ENCODE assay signal across 8 cellular contexts in the genomic region with DNA sequence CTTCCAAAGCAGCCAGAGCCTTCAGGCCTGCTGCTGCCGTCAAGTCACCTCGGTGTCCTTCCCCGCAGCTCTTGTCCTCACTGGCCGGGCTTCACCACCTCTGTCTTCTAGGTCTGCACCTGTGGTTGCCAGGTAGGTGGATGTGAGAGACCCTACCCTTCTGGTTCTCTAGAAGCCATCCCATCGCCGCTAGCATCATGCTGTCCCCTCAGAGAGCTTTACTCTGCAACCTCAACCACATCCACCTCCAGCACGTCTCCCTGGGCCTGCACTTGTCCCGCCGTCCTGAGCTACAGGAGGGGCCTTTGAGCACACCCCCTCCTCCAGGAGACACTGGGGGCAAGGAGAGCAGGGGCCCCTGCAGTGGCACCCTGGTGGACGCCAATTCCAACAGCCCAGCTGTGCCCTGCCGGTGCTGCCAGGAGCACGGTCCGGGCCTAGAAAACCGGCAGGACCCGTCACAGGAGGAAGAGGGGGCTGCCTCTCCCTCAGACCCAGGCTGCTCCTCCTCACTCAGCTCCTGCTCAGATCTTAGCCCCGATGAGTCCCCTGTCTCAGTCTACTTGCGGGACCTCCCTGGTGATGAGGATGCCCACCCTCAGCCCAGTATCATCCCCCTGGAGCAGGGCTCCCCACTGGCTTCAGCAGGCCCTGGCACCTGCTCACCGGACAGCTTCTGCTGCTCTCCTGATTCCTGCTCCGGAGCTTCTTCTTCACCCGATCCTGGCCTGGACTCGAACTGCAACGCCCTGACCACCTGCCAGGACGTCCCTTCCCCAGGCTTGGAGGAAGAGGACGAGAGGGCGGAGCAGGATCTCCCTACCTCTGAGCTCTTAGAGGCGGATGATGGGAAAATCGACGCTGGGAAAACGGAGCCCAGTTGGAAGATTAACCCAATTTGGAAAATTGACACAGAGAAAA. TPM values are rescaled to one million over a fixed set of nuclear protein-coding genes. Genes with fewer than 3 reads are reported as not detected.
A peak's percentile ranks its signal among the peaks of the same experiment; 100 is the strongest.
DNase-seq lines count a peak whose midpoint lies in the region; ATAC-seq and TF ChIP-seq lines count a peak whose summit lies in the region.

No MANE protein-coding gene starts in this region.

- peaks cover 29% of the 10 kb centered on the region for H3K4me1 Mint-ChIP-seq in T-helper 17 cell

- ATAC-seq in T-helper 17 cell (no peak), gastrocnemius medialis (no peak), GM18867 (IDR thresholded peaks at IDR 0.05; ENCODE audit: unreplicated experiment) (no peak)

- H3K36me3 ChIP-seq in GM06990 (ENCODE audit: control insufficient read depth, insufficient read depth, low read length) (peaks cover 13% of the 10 kb centered on the region), gastrocnemius medialis (peaks cover 0 to 9% of the 10 kb centered on the region in 2 donors)

- H3K4me3 ChIP-seq in GM06990 (replicated peaks; ENCODE audit: low read depth, low read length) (peak overlapping the region; percentile 89; the same call in 1 of the 2 replicates), foreskin fibroblast (ENCODE audit: low read depth in 1 of 2, low read length in 2 of 2) (peak overlapping the region; percentile 86 to 96), gastrocnemius medialis (peak overlapping the region; percentile 62 to 95 (median 90)), lower leg skin (ENCODE audit: low read depth, poor library complexity, severe bottlenecking) (no peak overlapping the region)

- H3K9me3 ChIP-seq in T-helper 17 cell (ENCODE audit: control insufficient read depth, low read length, poor library complexity, severe bottlenecking), result no peaks in the 10 kb centered on the region
- H3K9me3 ChIP-seq in gastrocnemius medialis, result no peaks in the 10 kb centered on the region

- 37 to 43% methylated on average over 24 to 29 of the region's 29 CpGs for WGBS in lower leg skin, 2 donors

- H3K4me1 ChIP-seq in gastrocnemius medialis, result peaks cover 16 to 39% of the 10 kb centered on the region in 2 donors

- peak overlapping the region; percentile 86 for H3K4me3 Mint-ChIP-seq in T-helper 17 cell

- no peak for TF ChIP-seq CTCF in GM06990 (IDR thresholded peaks at IDR 0.05; ENCODE audit: insufficient read depth, low read length, poor library complexity, severe bottlenecking)
- no peak for TF ChIP-seq CTCF in foreskin fibroblast (IDR thresholded peaks at IDR 0.05; ENCODE audit: low read depth, low read length)
- no peak for TF ChIP-seq CTCF in gastrocnemius medialis (IDR thresholded peaks at IDR 0.05 in 4 of 5, conservative IDR thresholded peaks at IDR 0.05 in 1 of 5)
- no peak for TF ChIP-seq CTCF in lower leg skin (IDR thresholded peaks at IDR 0.05)

- H3K27me3 Mint-ChIP-seq in T-helper 17 cell, result no peaks in the 10 kb centered on the region

- H3K27me3 ChIP-seq in GM06990 (replicated peaks; ENCODE audit: control insufficient read depth, insufficient read depth, low read length) (no peaks in the 10 kb centered on the region), gastrocnemius medialis (no peaks in the 10 kb centered on the region)

- peaks cover 2% of the 10 kb centered on the region for H3K36me3 Mint-ChIP-seq in T-helper 17 cell (ENCODE audit: low read depth)

- DNase-seq in GM06990 (ENCODE audit: extremely low read depth, insufficient read length) (peak; percentile 37), T-helper 17 cell (no peak), foreskin fibroblast (peak in 1 of 2 donors; percentile 40), gastrocnemius medialis (no peak), lower leg skin (ENCODE audit: low spot score in 2 of 2) (no peak), NCI-H2107 (lab: John Stamatoyannopoulos, UW) (no peak), SKM-1 treated with dmso at 0.1 percent for 144 hours (lab: John Stamatoyannopoulos, UW; ENCODE audit: unreplicated experiment) (no peak)

- H3K27ac Mint-ChIP-seq in T-helper 17 cell, result no peak overlapping the region

- in situ Hi-C loops in gastrocnemius medialis (cut with MboI; ENCODE audit: low sequenced_read_pairs in 4 of 4), result no loop called here

- intact Hi-C loops in gastrocnemius medialis (cut with DNase I; ENCODE audit: low total_unique reads) (loop anchor here (5.0 kb wide), 2 partner anchors 270 to 535 kb away; a partner anchor contains a TSS), lower leg skin (cut with DNase I; ENCODE audit: low total_unique reads) (loop anchor here (5.0 kb wide), 2 partner anchors 45 to 70 kb away; a partner anchor contains a TSS)

- H3K27ac ChIP-seq in gastrocnemius medialis, result peak overlapping the region; percentile 82 to 96 (median 87)

- TF ChIP-seq POLR2A in gastrocnemius medialis (IDR thresholded peaks at IDR 0.05) (no peak), lower leg skin (IDR thresholded peaks at IDR 0.05) (no peak)

RNA-seq across cellular contexts. Expression of a gene that starts 1.1 kb away (rescaled TPM):
- total RNA-seq in T-helper 17 cell (10 to 100 TPM; 13.2 to 14.8 TPM), gastrocnemius medialis (10 to 100 TPM in 2 of 4 donors, 1 to 10 TPM in 2; 7.4 to 11.5 (median 9.4) TPM), lower leg skin (10 to 100 TPM; 33.7 to 42.2 (median 41.1) TPM)

RNA-seq across cellular contexts. Expression of a gene that starts 13.2 kb away (rescaled TPM):
- total RNA-seq in T-helper 17 cell (10 to 100 TPM; 63.0 TPM), gastrocnemius medialis (10 to 100 TPM; 47.6 to 65.4 (median 49.1) TPM), lower leg skin (100 to 1,000 TPM in 3 of 4 donors, 10 to 100 TPM in 1; 98.5 to 185 (median 141) TPM)

RNA-seq across cellular contexts. Expression of a gene that starts 20.6 kb away (rescaled TPM):
- total RNA-seq in T-helper 17 cell, result not detected
- total RNA-seq in gastrocnemius medialis, result not detected
- total RNA-seq in lower leg skin, result 1 to 10 TPM in 2 of 4 donors, under 1 TPM in 2; 0.13 to 1.7 (median 0.77) TPM

RNA-seq across cellular contexts. Expression of a gene that starts 44.6 kb away (rescaled TPM):
- total RNA-seq in T-helper 17 cell, result 1 to 10 TPM; 1.3 to 1.5 TPM
- 1 to 10 TPM in 2 of 4 donors, under 1 TPM in 2; 0.18 to 1.5 (median 1.1) TPM for total RNA-seq in gastrocnemius medialis
- 1 to 10 TPM; 5.4 to 8.5 (median 6.4) TPM for total RNA-seq in lower leg skin

RNA-seq across cellular contexts. Expression of a gene that starts 48.5 kb away (rescaled TPM):
- 10 to 100 TPM; 54.8 to 57.8 TPM for total RNA-seq in T-helper 17 cell
- total RNA-seq in gastrocnemius medialis, result 10 to 100 TPM in 2 of 4 donors, 1 to 10 TPM in 2; 7.1 to 13.1 (median 9.8) TPM
- 10 to 100 TPM; 24.6 to 55.8 (median 38.0) TPM for total RNA-seq in lower leg skin
